ENCODE assay signal across 17 cellular contexts in genomic region chr3:26989042-26989441, GRCh38.
"Had no signal": no experiment of that assay in that cellular context is flagged by ENCODE, and none has a peak within 500 bp of the region (broad histone marks: within the 10 kb centered on the region; RNA-seq: fewer than 3 reads in every experiment).

No MANE protein-coding gene starts in this region.

- H3K27ac ChIP-seq: ascending aorta, breast epithelium, upper lobe of right lung, VCaP had no signal

- H3K4me1 ChIP-seq: ascending aorta, breast epithelium, upper lobe of right lung had no signal

- H3K36me3 ChIP-seq: ascending aorta, breast epithelium, upper lobe of right lung had no signal

- H3K27me3 ChIP-seq: ascending aorta, breast epithelium, upper lobe of right lung had no signal

- ATAC-seq: left lobe of liver, upper lobe of right lung had no signal

- DNase-seq: activated CD4-positive, alpha-beta T cell treated with anti-CD3 and anti-CD28 coated beads, Interleukin-2, amount 50 U/mL, for 1 hour; activated CD4-positive, CD25-positive, alpha-beta regulatory T cell treated with anti-CD3 and anti-CD28 coated beads, Interleukin-2, amount 50 U/mL, for 72 hours; activated CD8-positive, alpha-beta memory T cell treated with anti-CD3 and anti-CD28 coated beads, Interleukin-2, amount 50 U/mL, for 48 hours; activated effector memory CD4-positive, alpha-beta T cell treated with Interleukin-2 at 50 U/mL for 16 hours; activated naive CD4-positive, alpha-beta T cell treated with anti-CD3 and anti-CD28 coated beads, Interleukin-2, amount 50 U/mL, for 16 hours; activated T-cell treated with anti-CD3 and anti-CD28 coated beads, Interleukin-2, amount 50 U/mL, for 48 hours; cerebellar nuclear complex; effector CD4-positive, alpha-beta T cell; kidney; nephron progenitor cell; nucleus accumbens; stimulated activated naive CD4-positive, alpha-beta T cell; upper lobe of right lung had no signal

- H3K4me3 ChIP-seq: ascending aorta, breast epithelium, upper lobe of right lung had no signal

- H3K9me3 ChIP-seq: breast epithelium, upper lobe of right lung had no signal
